11 cellular contexts compared by ENCODE assay signal in the genomic region with DNA sequence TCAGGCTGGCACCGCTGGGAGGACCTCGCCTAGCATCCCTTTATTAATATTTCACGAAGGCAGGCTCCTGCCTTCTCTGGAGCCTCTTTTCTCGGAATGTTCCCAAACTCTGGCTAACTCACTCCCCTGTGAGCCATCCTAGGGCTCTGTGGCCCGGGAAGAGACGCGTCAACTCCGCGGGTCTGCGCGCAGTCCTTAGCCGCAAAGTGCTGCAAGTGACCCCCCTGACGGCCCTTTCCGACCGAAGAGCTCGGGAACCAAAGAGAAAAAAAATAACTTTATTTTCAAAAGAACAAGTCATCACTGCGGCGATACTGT. TPM values are rescaled to one million over a fixed set of nuclear protein-coding genes. Genes with fewer than 3 reads are reported as not detected.
A peak's percentile ranks its signal among the peaks of the same experiment; 100 is the strongest.
DNase-seq lines count a peak whose midpoint lies in the region; ATAC-seq and TF ChIP-seq lines count a peak whose summit lies in the region.
"Had no signal": no experiment of that assay in that cellular context is flagged by ENCODE, and none has a peak within 500 bp of the region (broad histone marks: within the 10 kb centered on the region; RNA-seq: fewer than 3 reads in every experiment).

No MANE protein-coding gene starts in this region.

- intact Hi-C loops in Right ventricle myocardium superior (cut with DNase I), result no loop called here

- H3K27me3 ChIP-seq in cardiac muscle cell, result peaks cover 96% of the 10 kb centered on the region
- peaks cover 22 to 54% of the 10 kb centered on the region in 2 donors for H3K27me3 ChIP-seq in duodenal mucosa (ENCODE audit: control insufficient read depth in 1 of 2, insufficient read depth in 2 of 2, low read length in 2 of 2)
- peaks cover 62% of the 10 kb centered on the region for H3K27me3 ChIP-seq in muscle layer of duodenum (ENCODE audit: low read depth, low read length)
- H3K27me3 ChIP-seq in upper lobe of left lung, result peaks cover 2 to 67% (median 33%) of the 10 kb centered on the region in 4 donors
- peaks cover 98% of the 10 kb centered on the region for H3K27me3 ChIP-seq in foreskin keratinocyte

- H3K4me3 ChIP-seq in cardiac muscle cell, result peak overlapping the region; percentile 13
- H3K4me3 ChIP-seq in duodenal mucosa (ENCODE audit: low read depth in 1 of 2, low read length in 2 of 2), result peak overlapping the region; percentile 69 to 72
- H3K4me3 ChIP-seq in muscle layer of duodenum (ENCODE audit: low read depth in 1 of 2, low read length in 2 of 2), result peak overlapping the region; percentile 53 to 65
- peak overlapping the region in 3 of 4 donors; percentile 31 to 48 (median 45) for H3K4me3 ChIP-seq in upper lobe of left lung

- H3K27ac ChIP-seq in cardiac muscle cell (no peak overlapping the region), duodenal mucosa (ENCODE audit: low read depth, low read length) (no peak overlapping the region), muscle layer of duodenum (ENCODE audit: low read length) (peak overlapping the region; percentile 76), upper lobe of left lung (peak overlapping the region in 3 of 4 donors; percentile 54 to 68 (median 65)), foreskin keratinocyte (no peak overlapping the region)

- H3K36me3 ChIP-seq in cardiac muscle cell, result no peaks in the 10 kb centered on the region
- H3K36me3 ChIP-seq in duodenal mucosa (ENCODE audit: control insufficient read depth in 1 of 2, insufficient read depth in 2 of 2, low read length in 2 of 2), result peaks cover 0 to 1% of the 10 kb centered on the region in 2 donors
- no peaks in the 10 kb centered on the region for H3K36me3 ChIP-seq in muscle layer of duodenum (ENCODE audit: control insufficient read depth in 1 of 2, insufficient read depth in 2 of 2, low read length in 2 of 2)
- H3K36me3 ChIP-seq in upper lobe of left lung, result no peaks in the 10 kb centered on the region

- TF ChIP-seq CTCF in cardiac muscle cell (IDR thresholded peaks at IDR 0.05; ENCODE audit: low read depth, low read length), result no peak
- no peak for TF ChIP-seq CTCF in upper lobe of left lung (IDR thresholded peaks at IDR 0.05)
- no peak for TF ChIP-seq CTCF in foreskin keratinocyte (conservative IDR thresholded peaks at IDR 0.05)

- H3K4me1 ChIP-seq in cardiac muscle cell (ENCODE audit: low read depth) (peaks cover 9% of the 10 kb centered on the region), duodenal mucosa (ENCODE audit: control insufficient read depth in 1 of 2, insufficient read depth in 2 of 2, low read length in 2 of 2) (peaks cover 2 to 13% of the 10 kb centered on the region in 2 donors), muscle layer of duodenum (ENCODE audit: control insufficient read depth in 1 of 2, insufficient read depth in 2 of 2, low read length in 2 of 2) (peaks cover 0 to 37% of the 10 kb centered on the region in 2 donors), upper lobe of left lung (peaks cover 30 to 46% (median 37%) of the 10 kb centered on the region in 4 donors), foreskin keratinocyte (no peaks in the 10 kb centered on the region)

- H3K9me3 ChIP-seq in cardiac muscle cell (ENCODE audit: low read depth) (no peaks in the 10 kb centered on the region), duodenal mucosa (ENCODE audit: control insufficient read depth in 1 of 2, low read length in 2 of 2) (no peaks in the 10 kb centered on the region), muscle layer of duodenum (ENCODE audit: control insufficient read depth in 1 of 2, low read length in 2 of 2) (no peaks in the 10 kb centered on the region), upper lobe of left lung (no peaks in the 10 kb centered on the region)

- H3K9ac ChIP-seq in duodenal mucosa (ENCODE audit: low read depth in 1 of 2, low read length in 2 of 2), result peak overlapping the region; percentile 75 to 85

- DNase-seq in cardiac muscle cell (ENCODE audit: low read depth in 1 of 2, low spot score in 1 of 2) (no peak), Right ventricle myocardium superior (no peak), upper lobe of left lung (peak in 1 of 2 donors; percentile 10), foreskin keratinocyte (no peak), cerebellar cortex (ENCODE audit: low spot score) (no peak)
- DNase-seq: NCI-H226, SW 1271 had no signal

- WGBS in upper lobe of left lung, 2 donors, result 10 to 13% methylated on average over 18 of the region's 18 CpGs

- TF ChIP-seq POLR2A in upper lobe of left lung (IDR thresholded peaks at IDR 0.05), result no peak

- no peak for ATAC-seq in Right ventricle myocardium superior (ENCODE audit: poor library complexity)
- ATAC-seq in upper lobe of left lung (ENCODE audit: low FRiP score in 2 of 2), result no peak
- ATAC-seq in foreskin keratinocyte, result no peak
- no peak for ATAC-seq in HG03025 (IDR thresholded peaks at IDR 0.05; ENCODE audit: low FRiP score, unreplicated experiment)
- ATAC-seq: activated T-helper 17 cell treated with anti-CD3 and anti-CD28 coated beads, Interleukin-2, amount 50 U/mL, for 72 hours had no signal

- TF ChIP-seq EP300 in upper lobe of left lung (IDR thresholded peaks at IDR 0.05), result no peak

RNA-seq across cellular contexts. Expression of a gene that starts 14.6 kb away (rescaled TPM):
- total RNA-seq in cardiac muscle cell (0.15 TPM in 1 of 2 replicates, not detected in the other), Right ventricle myocardium superior (1.7 TPM), upper lobe of left lung (1 to 10 TPM in 4 of 6 donors, under 1 TPM in 2; under 0.01 to 7.8 (median 2.1) TPM), foreskin keratinocyte (0.04 TPM in 1 of 2 replicates, not detected in the other)
- polyA plus RNA-seq in cardiac muscle cell (not detected in 2 replicates), foreskin keratinocyte (not detected in 2 replicates)

Comparison
In these comparisons a context has a peak if more than half of its experiments do, and no peak if none do; other contexts are left out.
1. H3K27ac ChIP-seq: peak in muscle layer of duodenum (single experiment) and upper lobe of left lung (3 of 4); none in cardiac muscle cell (single experiment), duodenal mucosa (single experiment) and foreskin keratinocyte (single experiment).
2. H3K4me3 ChIP-seq: peak in every context shown above with its lines; median percentile 70 in duodenal mucosa; 59 in muscle layer of duodenum; 45 in upper lobe of left lung; 13 in cardiac muscle cell.